ENCODE assay signal across 10 cellular contexts in genomic region chr14:35944847-35945246, GRCh38.
DNase-seq lines count a peak whose midpoint lies in the region; ATAC-seq and TF ChIP-seq lines count a peak whose summit lies in the region.
"Had no signal": no experiment of that assay in that cellular context is flagged by ENCODE, and none has a peak within 500 bp of the region (broad histone marks: within the 10 kb centered on the region; RNA-seq: fewer than 3 reads in every experiment).

No MANE protein-coding gene starts in this region.

- H3K9ac ChIP-seq in DND-41 (ENCODE audit: low read depth, low read length), result no peak overlapping the region
- H3K9ac ChIP-seq in OCI-LY1 (ENCODE audit: low read length), result no peak overlapping the region

- H2AFZ ChIP-seq in DND-41 (ENCODE audit: low read depth, low read length) (no peak overlapping the region), OCI-LY1 (ENCODE audit: low read length) (no peak overlapping the region)

- H3K9me2 ChIP-seq in OCI-LY1 (ENCODE audit: low read depth, low read length), result no peaks in the 10 kb centered on the region

- no peak for ATAC-seq in DND-41 (ENCODE audit: insufficient read depth, low read depth)
- ATAC-seq in GM19351 (IDR thresholded peaks at IDR 0.05; ENCODE audit: unreplicated experiment), result peak; percentile 43
- no peak for ATAC-seq in left lobe of liver
- ATAC-seq: gastroesophageal sphincter had no signal

- H3K4me3 ChIP-seq in DND-41 (ENCODE audit: low read depth in 1 of 2, low read length in 2 of 2) (no peak overlapping the region), OCI-LY1 (ENCODE audit: low read depth, low read length, poor library complexity, severe bottlenecking) (no peak overlapping the region), iPS DF 6.9 (ENCODE audit: low read length) (no peak overlapping the region), coronary artery (no peak overlapping the region)
- H3K4me3 ChIP-seq: gastroesophageal sphincter, sigmoid colon, upper lobe of left lung had no signal

- H3K4me2 ChIP-seq in DND-41 (ENCODE audit: insufficient read depth, low read length) (no peak overlapping the region), OCI-LY1 (ENCODE audit: low read length) (no peak overlapping the region)

- H4K20me1 ChIP-seq in DND-41 (ENCODE audit: insufficient read depth, low read length) (no peaks in the 10 kb centered on the region), OCI-LY1 (ENCODE audit: insufficient read depth, low read length) (no peaks in the 10 kb centered on the region)

- H3K4me1 ChIP-seq in DND-41 (ENCODE audit: insufficient read depth, low read length) (peaks cover 11% of the 10 kb centered on the region), OCI-LY1 (ENCODE audit: insufficient read depth, low read length, severe bottlenecking) (no peaks in the 10 kb centered on the region), iPS DF 6.9 (ENCODE audit: control insufficient read depth, insufficient read depth, low read length) (no peaks in the 10 kb centered on the region)
- H3K4me1 ChIP-seq: gastroesophageal sphincter, upper lobe of left lung had no signal

- TF ChIP-seq CTCF in DND-41 (IDR thresholded peaks at IDR 0.05; ENCODE audit: borderline replicate concordance, extremely low read depth, low read length, poor library complexity, severe bottlenecking) (peak; percentile 61), OCI-LY1 (IDR thresholded peaks at IDR 0.05; ENCODE audit: low read length) (peak; percentile 36; the same call in 1 of the 2 replicates), coronary artery (IDR thresholded peaks at IDR 0.05) (no peak)

- no peaks in the 10 kb centered on the region for H3K9me3 ChIP-seq in DND-41 (ENCODE audit: insufficient read depth, low read length, severe bottlenecking)
- H3K9me3 ChIP-seq in OCI-LY1 (ENCODE audit: low read length), result no peaks in the 10 kb centered on the region
- no peaks in the 10 kb centered on the region for H3K9me3 ChIP-seq in iPS DF 6.9 (ENCODE audit: control insufficient read depth, insufficient read depth, low read length)
- H3K9me3 ChIP-seq: gastroesophageal sphincter, sigmoid colon, upper lobe of left lung had no signal

- WGBS in iPS DF 6.9 (ENCODE audit: insufficient coverage, insufficient read length), result no CpG with 5 or more reads among the region's 5 CpGs

- peak; percentile 29 for DNase-seq in DND-41
- DNase-seq in iPS DF 6.9 (ENCODE audit: low read depth, low spot score), result peak; percentile 37
- no peak for DNase-seq in DMS153 (lab: John Stamatoyannopoulos, UW)
- no peak for DNase-seq in coronary artery (ENCODE audit: low spot score)
- DNase-seq in left lobe of liver (ENCODE audit: low spot score), result no peak
- DNase-seq: sigmoid colon, upper lobe of left lung had no signal

- H3K27me3 ChIP-seq in DND-41 (ENCODE audit: insufficient read depth, low read length, poor library complexity) (no peaks in the 10 kb centered on the region), OCI-LY1 (ENCODE audit: insufficient read depth, low read length) (no peaks in the 10 kb centered on the region; the same call in 1 of the 2 replicates), iPS DF 6.9 (ENCODE audit: control insufficient read depth, insufficient read depth, low read length) (no peaks in the 10 kb centered on the region)
- H3K27me3 ChIP-seq: gastroesophageal sphincter, sigmoid colon, upper lobe of left lung had no signal

- H3K36me3 ChIP-seq in DND-41 (ENCODE audit: insufficient read depth, low read length), result no peaks in the 10 kb centered on the region
- H3K36me3 ChIP-seq in OCI-LY1 (ENCODE audit: insufficient read depth, low read length), result no peaks in the 10 kb centered on the region
- no peaks in the 10 kb centered on the region for H3K36me3 ChIP-seq in iPS DF 6.9 (ENCODE audit: control insufficient read depth, insufficient read depth, low read length)
- H3K36me3 ChIP-seq: gastroesophageal sphincter, sigmoid colon, upper lobe of left lung had no signal

- H3K27ac ChIP-seq in DND-41 (ENCODE audit: low read length), result no peak overlapping the region
- no peak overlapping the region for H3K27ac ChIP-seq in OCI-LY1 (ENCODE audit: low read depth, low read length, poor library complexity, severe bottlenecking)
- no peak overlapping the region for H3K27ac ChIP-seq in iPS DF 6.9 (ENCODE audit: low read length)
- no peak overlapping the region for H3K27ac ChIP-seq in coronary artery
- H3K27ac ChIP-seq: gastroesophageal sphincter, sigmoid colon, upper lobe of left lung had no signal

- H3K79me2 ChIP-seq in DND-41 (ENCODE audit: insufficient read depth, low read length), result no peaks in the 10 kb centered on the region
- no peaks in the 10 kb centered on the region for H3K79me2 ChIP-seq in OCI-LY1 (ENCODE audit: insufficient read depth, low read length)

- no peaks in the 10 kb centered on the region for H3F3A ChIP-seq in OCI-LY1 (ENCODE audit: insufficient read depth, low read length)

Comparison
In these comparisons a context has a peak if more than half of its experiments do, and no peak if none do; other contexts are left out.
1. DNase-seq: peak in DND-41 (single experiment) and iPS DF 6.9 (single experiment); none in DMS153 (single experiment), coronary artery (single experiment) and left lobe of liver (single experiment).